34 cellular contexts compared by ENCODE assay signal in genomic region chr3:138267083-138267482, GRCh38.
"Had no signal": no experiment of that assay in that cellular context is flagged by ENCODE, and none has a peak within 500 bp of the region (broad histone marks: within the 10 kb centered on the region; RNA-seq: fewer than 3 reads in every experiment).

No MANE protein-coding gene starts in this region.

- H3K36me3 ChIP-seq: breast epithelium had no signal

- H3K9me3 ChIP-seq: adrenal gland, body of pancreas, breast epithelium had no signal

- ATAC-seq: activated CD8-positive, alpha-beta T cell treated with anti-CD3 and anti-CD28 coated beads for 36 hours; activated naive CD4-positive, alpha-beta T cell treated with anti-CD3 and anti-CD28 coated beads, Interleukin-2, amount 50 U/mL, for 72 hours; activated T-cell treated with anti-CD3 and anti-CD28 coated beads, Interleukin-2, amount 50 U/mL, for 4 hours; activated T-cell treated with anti-CD3 and anti-CD28 coated beads, Interleukin-2, amount 50 U/mL, for 72 hours; activated T-helper 17 cell treated with anti-CD3 and anti-CD28 coated beads, Interleukin-2, amount 50 U/mL, for 72 hours; body of pancreas had no signal

- DNase-seq: activated B cell treated with CpG ODN at 0.5 μM for 24 hours; activated CD4-positive, alpha-beta memory T cell treated with anti-CD3 and anti-CD28 coated beads for 36 hours; activated CD4-positive, alpha-beta T cell treated with anti-CD3 and anti-CD28 coated beads for 4 hours; activated CD4-positive, alpha-beta T cell treated with anti-CD3 and anti-CD28 coated beads, Interleukin-2, amount 10 ng/mL, durations not matched to agents 24 days and 14 days; activated CD4-positive, alpha-beta T cell treated with anti-CD3 and anti-CD28 coated beads, Interleukin-2, amount 50 U/mL, for 1 hour; activated CD4-positive, alpha-beta T cell treated with anti-CD3 and anti-CD28 coated beads, Interleukin-2, amount 50 U/mL, for 4 hours; activated CD4-positive, CD25-positive, alpha-beta regulatory T cell treated with anti-CD3 and anti-CD28 coated beads, Interleukin-2, amount 50 U/mL, for 72 hours; activated CD8-positive, alpha-beta memory T cell treated with anti-CD3 and anti-CD28 coated beads, Interleukin-2, amount 50 U/mL, for 4 hours; activated CD8-positive, alpha-beta T cell treated with anti-CD3 and anti-CD28 coated beads for 36 hours; activated effector memory CD4-positive, alpha-beta T cell treated with anti-CD3 and anti-CD28 coated beads, Interleukin-2, amount 50 U/mL, for 16 hours; activated gamma-delta T cell treated with Interleukin-2 at 50 U/mL for 16 hours; activated naive CD4-positive, alpha-beta T cell; activated naive CD4-positive, alpha-beta T cell treated with anti-CD3 and anti-CD28 coated beads for 36 hours; activated naive CD4-positive, alpha-beta T cell treated with anti-CD3 and anti-CD28 coated beads, Interleukin-2, amount 50 U/mL, for 16 hours; activated naive CD8-positive, alpha-beta T cell treated with anti-CD3 and anti-CD28 coated beads for 36 hours; activated T-cell treated with anti-CD3 and anti-CD28 coated beads for 4 hours; activated T-cell treated with anti-CD3 and anti-CD28 coated beads, Interleukin-2, amount 50 U/mL, for 1 hour; activated T-cell treated with anti-CD3 and anti-CD28 coated beads, Interleukin-2, amount 50 U/mL, for 4 hours; activated T-cell treated with anti-CD3 and anti-CD28 coated beads, Interleukin-2, amount 50 U/mL, for 72 hours; adrenal gland; amniotic stem cell; aorta; body of pancreas; brain microvascular endothelial cell; central memory CD4-positive, alpha-beta T cell; T-helper 1 cell; T-helper 2 cell; T-helper 9 cell had no signal

- H3K4me1 ChIP-seq: adrenal gland, body of pancreas, breast epithelium had no signal

- H3K27me3 ChIP-seq: adrenal gland, body of pancreas, brain microvascular endothelial cell, breast epithelium had no signal

- H3K27ac ChIP-seq: adrenal gland, body of pancreas, brain microvascular endothelial cell, breast epithelium, VCaP had no signal

- H3K4me3 ChIP-seq: adrenal gland, body of pancreas, breast epithelium had no signal

- FAIRE-seq: astrocyte, TTC549 had no signal
